ENCODE assay signal across 8 cellular contexts in genomic region chr17:17042851-17043667, GRCh38. TPM values are rescaled to one million over a fixed set of nuclear protein-coding genes. Genes with fewer than 3 reads are reported as not detected.
DNase-seq lines count a peak whose midpoint lies in the region; ATAC-seq and TF ChIP-seq lines count a peak whose summit lies in the region.

No MANE protein-coding gene starts in this region.

- peak overlapping the region; percentile 11 for H3K27ac ChIP-seq in cardiac muscle cell
- peak overlapping the region; percentile 70 to 96 (median 80) for H3K27ac ChIP-seq in tibial nerve

- H3K4me3 ChIP-seq in cardiac muscle cell (peak overlapping the region; percentile 95), mononuclear cell (ENCODE audit: low read length) (peak overlapping the region; percentile 58), tibial nerve (peak overlapping the region; percentile 56 to 83 (median 67))

- H3K27me3 Mint-ChIP-seq in T-cell: no peaks in the 10 kb centered on the region

- 1 to 2% methylated on average over 28 to 41 of the region's 42 CpGs for WGBS in tibial nerve, 2 donors

- intact Hi-C loops in left cardiac atrium (cut with DNase I): loop anchor here in 1 of 2 donors (10.0 kb wide), 1 partner anchor 62 kb away; no protein-coding TSS in a partner anchor

- H3K9me3 Mint-ChIP-seq in T-cell: no peaks in the 10 kb centered on the region

- H3K27me3 ChIP-seq in cardiac muscle cell (no peaks in the 10 kb centered on the region), mononuclear cell (ENCODE audit: insufficient read depth, low read length) (no peaks in the 10 kb centered on the region), tibial nerve (no peaks in the 10 kb centered on the region)

- H3K4me3 Mint-ChIP-seq in T-cell: peak overlapping the region; percentile 93 to 95 (median 94)

- peak overlapping the region; percentile 81 to 89 for H3K27ac Mint-ChIP-seq in T-cell

- H3K36me3 ChIP-seq in cardiac muscle cell (no peaks in the 10 kb centered on the region), tibial nerve (no peaks in the 10 kb centered on the region)

- ATAC-seq in left cardiac atrium: no peak
- peak in 1 of 4 experiments; percentile 9 for ATAC-seq in T-cell (replicated peaks in 1 of 4)
- ATAC-seq in HG03565 (IDR thresholded peaks at IDR 0.05; ENCODE audit: unreplicated experiment): no peak
- ATAC-seq in GM18498 (IDR thresholded peaks at IDR 0.05; ENCODE audit: unreplicated experiment): no peak

- CTCF ChIA-PET in T-cell (lab: Charles Lee): interaction anchor here in 1 of 2 donors (0.6 kb wide), 1 partner anchor 164 kb away, joined by 3 read pairs; no protein-coding TSS in a partner anchor

- H3K9me3 ChIP-seq in cardiac muscle cell (ENCODE audit: low read depth) (no peaks in the 10 kb centered on the region), mononuclear cell (ENCODE audit: low read depth, low read length) (no peaks in the 10 kb centered on the region), tibial nerve (no peaks in the 10 kb centered on the region)

- POLR2A ChIA-PET in T-cell (lab: Charles Lee): no interaction called here

- H3K4me1 ChIP-seq in cardiac muscle cell (ENCODE audit: low read depth) (peaks cover 21% of the 10 kb centered on the region), mononuclear cell (ENCODE audit: insufficient read depth, low read length) (peaks cover 59% of the 10 kb centered on the region), tibial nerve (peaks cover 0 to 58% (median 32%) of the 10 kb centered on the region in 4 donors)

- no peaks in the 10 kb centered on the region for H3K36me3 Mint-ChIP-seq in T-cell

- TF ChIP-seq CTCF in cardiac muscle cell (IDR thresholded peaks at IDR 0.05; ENCODE audit: low read depth, low read length) (no peak), tibial nerve (IDR thresholded peaks at IDR 0.05) (no peak)

- H3K4me1 Mint-ChIP-seq in T-cell: peaks cover 55 to 59% (median 57%) of the 10 kb centered on the region in 3 donors

- TF ChIP-seq POLR2A in tibial nerve (IDR thresholded peaks at IDR 0.05): no peak

- DNase-seq in cardiac muscle cell (ENCODE audit: low read depth in 1 of 2, low spot score in 1 of 2) (peak; percentile 28 to 38), left cardiac atrium (no peak), T-cell (peak in 8 of 34 experiments; percentile 15 to 29 (median 24)), dermis microvascular lymphatic vessel endothelial cell (ENCODE audit: low read depth in 2 of 2) (peak; percentile 69 to 79), tibial nerve (ENCODE audit: low spot score in 2 of 2) (no peak)

- TF ChIP-seq EP300 in tibial nerve (IDR thresholded peaks at IDR 0.05): no peak

RNA-seq across cellular contexts. Expression of gene MPRIP, which starts 0.8 kb away (rescaled TPM):
- total RNA-seq in cardiac muscle cell (90.9 and 172 TPM in 2 replicates), left cardiac atrium (100 to 1,000 TPM; 247 to 329 TPM), T-cell (100 to 1,000 TPM; 189 to 266 (median 247) TPM), dermis microvascular lymphatic vessel endothelial cell (79.0 and 86.3 TPM in 2 replicates), mononuclear cell (62.9 TPM), tibial nerve (100 to 1,000 TPM; 216 to 291 (median 265) TPM)
- 80.4 and 117 TPM in 2 replicates for polyA plus RNA-seq in cardiac muscle cell

Comparison
In these comparisons a context has a peak if more than half of its experiments do, and no peak if none do; other contexts are left out.
1. DNase-seq: peak in cardiac muscle cell (2 of 2) and dermis microvascular lymphatic vessel endothelial cell (2 of 2); none in left cardiac atrium (single experiment) and tibial nerve (0 of 2).
2. Peak in every context shown above with its lines, with median percentiles within 50 percentile points of each other: H3K4me3 ChIP-seq.